In genomic region chr17:28935744-28936460, GRCh38 we compare ENCODE assay signal across 2 cellular contexts.
A peak's percentile ranks its signal among the peaks of the same experiment; 100 is the strongest.
TF ChIP-seq lines count a peak whose summit lies in the region.

No MANE protein-coding gene starts in this region.

TF ChIP-seq in WTC11, 78 proteins besides CTCF, POLR2A, EP300 and RAD21:
- no peak for TF ChIP-seq SP1 (CRISPR knock-in tag; conservative IDR thresholded peaks at IDR 0.05)
- TF ChIP-seq NR2C2 (CRISPR knock-in tag; IDR thresholded peaks at IDR 0.05): no peak
- TF ChIP-seq ZNF138 (CRISPR knock-in tag; conservative IDR thresholded peaks at IDR 0.05): no peak
- no peak for TF ChIP-seq ZNF317 (CRISPR knock-in tag; IDR thresholded peaks at IDR 0.05; ENCODE audit: borderline replicate concordance, low read depth)
- no peak for TF ChIP-seq USF2 (CRISPR knock-in tag; IDR thresholded peaks at IDR 0.05)
- TF ChIP-seq ATF6 (CRISPR knock-in tag; IDR thresholded peaks at IDR 0.05): no peak
- TF ChIP-seq EMX1 (CRISPR knock-in tag; IDR thresholded peaks at IDR 0.05): no peak
- no peak for TF ChIP-seq ARID4B (CRISPR knock-in tag; IDR thresholded peaks at IDR 0.05; ENCODE audit: borderline replicate concordance)
- TF ChIP-seq FOXK1 (CRISPR knock-in tag; IDR thresholded peaks at IDR 0.05): no peak
- TF ChIP-seq ZNF423 (CRISPR knock-in tag; IDR thresholded peaks at IDR 0.05): no peak
- no peak for TF ChIP-seq ZNF396 (CRISPR knock-in tag; IDR thresholded peaks at IDR 0.05; ENCODE audit: borderline replicate concordance)
- no peak for TF ChIP-seq ATF2 (CRISPR knock-in tag; IDR thresholded peaks at IDR 0.05; ENCODE audit: borderline replicate concordance, low read depth)

TF ChIP-seq in HepG2, 621 proteins besides CTCF, POLR2A, EP300 and RAD21:
- TF ChIP-seq HNRNPK (IDR thresholded peaks at IDR 0.05; ENCODE audit: low read depth, low read length, poor library complexity, severe bottlenecking): peak; percentile 40
- no peak for TF ChIP-seq CREM (IDR thresholded peaks at IDR 0.05)
- no peak for TF ChIP-seq CREM (CRISPR knock-in tag; IDR thresholded peaks at IDR 0.05)
- TF ChIP-seq ZUFSP (CRISPR knock-in tag; IDR thresholded peaks at IDR 0.05; ENCODE audit: borderline replicate concordance): no peak
- TF ChIP-seq ZNF275 (CRISPR knock-in tag; IDR thresholded peaks at IDR 0.05; ENCODE audit: borderline replicate concordance): no peak
- TF ChIP-seq ZNF281 (CRISPR knock-in tag; IDR thresholded peaks at IDR 0.05; ENCODE audit: borderline replicate concordance): peak; percentile 42; the same call in 1 of the 2 replicates
